ENCODE assay signal across 1 cellular context in the genomic region with DNA sequence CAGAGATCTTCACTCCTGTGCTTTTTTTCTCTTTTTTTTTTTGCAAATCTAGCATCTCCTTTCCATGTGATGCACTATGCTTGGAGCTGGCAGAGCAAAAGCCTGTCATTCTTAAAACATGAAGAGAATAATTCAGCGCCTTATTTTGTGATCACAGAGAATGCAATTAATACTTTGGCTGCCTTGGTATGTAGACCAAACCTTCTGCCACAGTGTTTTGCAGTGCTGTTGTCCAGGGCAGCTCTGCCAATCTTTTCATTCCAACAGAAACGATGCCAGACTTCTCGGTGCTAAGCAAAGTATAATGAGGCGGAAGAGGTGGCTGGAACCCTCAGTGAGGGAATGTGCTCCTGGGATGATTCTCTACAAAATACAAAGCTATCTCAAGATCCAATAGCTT.
TF ChIP-seq lines count a peak whose summit lies in the region.

No MANE protein-coding gene starts in this region.

TF ChIP-seq in HEK293T, 16 proteins besides CTCF, POLR2A, EP300 and RAD21 (continued from another document):
- no peak for TF ChIP-seq SP1 (IDR thresholded peaks at IDR 0.05)
- no peak for TF ChIP-seq ARNT (IDR thresholded peaks at IDR 0.05)
